In the genomic region with DNA sequence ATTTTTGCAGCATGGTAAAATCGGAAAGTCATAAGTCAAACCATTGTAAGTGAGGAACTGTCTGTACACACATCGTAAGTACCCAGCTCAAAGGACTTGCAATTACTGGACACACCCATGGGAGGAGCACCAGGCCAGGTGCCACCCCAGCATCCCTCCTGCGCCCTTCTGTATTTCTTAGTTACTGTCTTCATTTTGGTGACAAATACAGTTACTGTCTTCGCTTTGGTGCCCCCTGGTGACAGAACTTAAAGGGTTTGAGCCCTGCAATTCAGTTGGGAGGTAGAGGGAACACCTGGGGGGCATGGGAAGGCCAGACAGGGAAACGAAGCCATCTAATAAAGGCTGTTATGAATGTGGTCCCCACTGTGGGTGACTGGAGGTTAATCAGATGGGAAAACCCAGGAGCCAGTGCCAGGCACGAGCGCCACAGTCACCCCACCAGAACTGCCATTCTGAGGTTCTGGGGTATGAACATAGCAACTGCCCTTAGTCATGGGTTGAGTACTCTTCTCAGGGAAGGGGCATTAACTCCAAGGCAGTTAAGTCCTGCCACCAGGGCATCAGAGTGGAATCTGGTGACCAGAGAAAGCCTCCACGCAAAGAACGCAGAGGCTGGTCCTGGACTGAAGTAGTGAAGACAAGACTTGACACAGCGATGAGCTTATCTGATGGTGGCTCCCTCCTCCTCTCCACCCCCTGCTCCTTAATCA, we compare ENCODE assay signal across 1 cellular context.
TF ChIP-seq lines count a peak whose summit lies in the region.

No MANE protein-coding gene starts in this region.

TF ChIP-seq in neural cell, 6 proteins besides CTCF, POLR2A, EP300 and RAD21 (continued from another document):
- no peak for TF ChIP-seq TAF1 (IDR thresholded peaks at IDR 0.05; ENCODE audit: low read depth)
